In the genomic region with DNA sequence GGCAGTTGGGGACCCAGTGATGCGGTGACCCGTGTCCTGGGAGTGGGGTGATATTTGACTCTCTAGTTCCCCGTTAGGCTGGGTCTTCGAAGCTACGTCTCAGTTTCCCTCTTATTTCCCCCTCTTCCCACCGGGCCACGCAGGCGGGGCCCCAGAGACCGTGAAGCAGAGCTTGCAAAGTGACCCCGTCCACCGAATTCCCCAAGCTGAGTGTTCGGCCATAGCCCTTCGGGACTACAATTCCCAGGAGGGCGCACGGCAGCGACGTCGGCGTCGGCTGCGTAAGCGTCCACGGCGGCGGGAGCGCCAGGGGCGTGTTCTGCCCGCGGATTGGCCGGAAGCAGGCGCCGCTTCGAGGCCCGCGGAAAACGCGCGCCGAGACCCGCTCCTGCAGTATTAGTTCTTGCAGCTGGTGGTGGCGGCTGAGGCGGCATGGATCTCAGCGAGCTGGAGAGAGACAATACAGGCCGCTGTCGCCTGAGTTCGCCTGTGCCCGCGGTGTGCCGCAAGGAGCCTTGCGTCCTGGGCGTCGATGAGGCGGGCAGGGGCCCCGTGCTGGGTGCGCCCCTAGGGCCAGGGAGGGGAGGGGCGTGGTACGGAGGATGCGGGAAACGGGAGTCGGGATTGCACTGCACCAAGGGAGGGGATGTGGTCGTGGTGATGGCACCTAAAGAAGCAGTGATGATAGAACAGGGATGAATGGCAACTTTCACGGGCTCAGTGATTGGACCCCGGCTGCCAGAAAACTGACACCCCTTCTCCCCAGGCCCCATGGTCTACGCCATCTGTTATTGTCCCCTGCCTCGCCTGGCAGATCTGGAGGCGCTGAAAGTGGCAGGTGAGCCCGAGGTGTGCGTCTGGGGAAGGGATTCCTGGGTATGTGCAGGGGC, we compare ENCODE assay signal across 1 cellular context.
TF ChIP-seq lines count a peak whose summit lies in the region.

RNASEH2A (plus strand) TSS at position 343 of the 890 bp plus-strand sequence; CDS start at position 433, 90 bp downstream.

TF ChIP-seq in HEK293, 187 proteins besides CTCF, POLR2A, EP300 and RAD21 (continued from another document and continues in another):
- TF ChIP-seq ZBTB44 (tag by site-specific recombination; IDR thresholded peaks at IDR 0.05) (0 out of 2 replicates have a peak, but pooled peaks have one; percentile 33), ZFP3 (tag by site-specific recombination; IDR thresholded peaks at IDR 0.05; ENCODE audit: low read depth) (no peak), OSR2 (tag by site-specific recombination; IDR thresholded peaks at IDR 0.05) (no peak; the same call in 1 of the 2 replicates), ZSCAN16 (tag by site-specific recombination; IDR thresholded peaks at IDR 0.05) (0 out of 2 replicates have a peak, but pooled peaks have one; percentile 12), BCL11A (tag by site-specific recombination; IDR thresholded peaks at IDR 0.05; ENCODE audit: low read depth) (peak; percentile 76; the same call in 1 of the 2 replicates), ZNF555 (tag by site-specific recombination; conservative IDR thresholded peaks at IDR 0.05) (no peak), ZNF501 (tag by site-specific recombination; IDR thresholded peaks at IDR 0.05) (peak; percentile 98), ZNF791 (tag by site-specific recombination; IDR thresholded peaks at IDR 0.05) (no peak), WT1 (tag by site-specific recombination; IDR thresholded peaks at IDR 0.05) (peak; percentile 30; the same call in 1 of the 2 replicates), ZNF23 (tag by site-specific recombination; IDR thresholded peaks at IDR 0.05; ENCODE audit: borderline replicate concordance) (no peak), ZNF18 (tag by site-specific recombination; IDR thresholded peaks at IDR 0.05) (peak; percentile 48; the same call in 1 of the 2 replicates), IKZF3 (tag by site-specific recombination; IDR thresholded peaks at IDR 0.05) (0 out of 2 replicates have a peak, but pooled peaks have one; percentile 2), KLF16 (tag by site-specific recombination; IDR thresholded peaks at IDR 0.05) (peak; percentile 93), KLF8 (tag by site-specific recombination; IDR thresholded peaks at IDR 0.05) (peak; percentile 91), YY2 (tag by site-specific recombination; IDR thresholded peaks at IDR 0.05) (peak; percentile 80), ZNF311 (tag by site-specific recombination; IDR thresholded peaks at IDR 0.05; ENCODE audit: borderline replicate concordance) (no peak), GLIS2 (tag by site-specific recombination; IDR thresholded peaks at IDR 0.05) (no peak), ZBTB20 (tag by site-specific recombination; IDR thresholded peaks at IDR 0.05) (peak; percentile 99), SCRT2 (tag by site-specific recombination; IDR thresholded peaks at IDR 0.05) (no peak), ZNF776 (tag by site-specific recombination; IDR thresholded peaks at IDR 0.05; ENCODE audit: borderline replicate concordance) (no peak), ZEB2 (tag by site-specific recombination; IDR thresholded peaks at IDR 0.05) (peak; percentile 82), ZNF747 (tag by site-specific recombination; IDR thresholded peaks at IDR 0.05) (no peak), ZNF76 (tag by site-specific recombination; IDR thresholded peaks at IDR 0.05; ENCODE audit: borderline replicate concordance, low read depth) (peak; percentile 92; the same call in 1 of the 2 replicates), ZNF112 (tag by site-specific recombination; IDR thresholded peaks at IDR 0.05) (no peak), RBAK (tag by site-specific recombination; IDR thresholded peaks at IDR 0.05) (no peak), ZNF623 (tag by site-specific recombination; IDR thresholded peaks at IDR 0.05) (no peak), ZNF26 (tag by site-specific recombination; IDR thresholded peaks at IDR 0.05) (no peak), REPIN1 (tag by site-specific recombination; IDR thresholded peaks at IDR 0.05; ENCODE audit: low read depth) (peak; percentile 85; the same call in 1 of the 2 replicates), OVOL3 (tag by site-specific recombination; IDR thresholded peaks at IDR 0.05) (no peak)
- TF ChIP-seq, protein P1, sequence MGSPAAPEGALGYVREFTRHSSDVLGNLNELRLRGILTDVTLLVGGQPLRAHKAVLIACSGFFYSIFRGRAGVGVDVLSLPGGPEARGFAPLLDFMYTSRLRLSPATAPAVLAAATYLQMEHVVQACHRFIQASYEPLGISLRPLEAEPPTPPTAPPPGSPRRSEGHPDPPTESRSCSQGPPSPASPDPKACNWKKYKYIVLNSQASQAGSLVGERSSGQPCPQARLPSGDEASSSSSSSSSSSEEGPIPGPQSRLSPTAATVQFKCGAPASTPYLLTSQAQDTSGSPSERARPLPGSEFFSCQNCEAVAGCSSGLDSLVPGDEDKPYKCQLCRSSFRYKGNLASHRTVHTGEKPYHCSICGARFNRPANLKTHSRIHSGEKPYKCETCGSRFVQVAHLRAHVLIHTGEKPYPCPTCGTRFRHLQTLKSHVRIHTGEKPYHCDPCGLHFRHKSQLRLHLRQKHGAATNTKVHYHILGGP (tag by site-specific recombination; IDR thresholded peaks at IDR 0.05) = no peak
- TF ChIP-seq, protein P2, sequence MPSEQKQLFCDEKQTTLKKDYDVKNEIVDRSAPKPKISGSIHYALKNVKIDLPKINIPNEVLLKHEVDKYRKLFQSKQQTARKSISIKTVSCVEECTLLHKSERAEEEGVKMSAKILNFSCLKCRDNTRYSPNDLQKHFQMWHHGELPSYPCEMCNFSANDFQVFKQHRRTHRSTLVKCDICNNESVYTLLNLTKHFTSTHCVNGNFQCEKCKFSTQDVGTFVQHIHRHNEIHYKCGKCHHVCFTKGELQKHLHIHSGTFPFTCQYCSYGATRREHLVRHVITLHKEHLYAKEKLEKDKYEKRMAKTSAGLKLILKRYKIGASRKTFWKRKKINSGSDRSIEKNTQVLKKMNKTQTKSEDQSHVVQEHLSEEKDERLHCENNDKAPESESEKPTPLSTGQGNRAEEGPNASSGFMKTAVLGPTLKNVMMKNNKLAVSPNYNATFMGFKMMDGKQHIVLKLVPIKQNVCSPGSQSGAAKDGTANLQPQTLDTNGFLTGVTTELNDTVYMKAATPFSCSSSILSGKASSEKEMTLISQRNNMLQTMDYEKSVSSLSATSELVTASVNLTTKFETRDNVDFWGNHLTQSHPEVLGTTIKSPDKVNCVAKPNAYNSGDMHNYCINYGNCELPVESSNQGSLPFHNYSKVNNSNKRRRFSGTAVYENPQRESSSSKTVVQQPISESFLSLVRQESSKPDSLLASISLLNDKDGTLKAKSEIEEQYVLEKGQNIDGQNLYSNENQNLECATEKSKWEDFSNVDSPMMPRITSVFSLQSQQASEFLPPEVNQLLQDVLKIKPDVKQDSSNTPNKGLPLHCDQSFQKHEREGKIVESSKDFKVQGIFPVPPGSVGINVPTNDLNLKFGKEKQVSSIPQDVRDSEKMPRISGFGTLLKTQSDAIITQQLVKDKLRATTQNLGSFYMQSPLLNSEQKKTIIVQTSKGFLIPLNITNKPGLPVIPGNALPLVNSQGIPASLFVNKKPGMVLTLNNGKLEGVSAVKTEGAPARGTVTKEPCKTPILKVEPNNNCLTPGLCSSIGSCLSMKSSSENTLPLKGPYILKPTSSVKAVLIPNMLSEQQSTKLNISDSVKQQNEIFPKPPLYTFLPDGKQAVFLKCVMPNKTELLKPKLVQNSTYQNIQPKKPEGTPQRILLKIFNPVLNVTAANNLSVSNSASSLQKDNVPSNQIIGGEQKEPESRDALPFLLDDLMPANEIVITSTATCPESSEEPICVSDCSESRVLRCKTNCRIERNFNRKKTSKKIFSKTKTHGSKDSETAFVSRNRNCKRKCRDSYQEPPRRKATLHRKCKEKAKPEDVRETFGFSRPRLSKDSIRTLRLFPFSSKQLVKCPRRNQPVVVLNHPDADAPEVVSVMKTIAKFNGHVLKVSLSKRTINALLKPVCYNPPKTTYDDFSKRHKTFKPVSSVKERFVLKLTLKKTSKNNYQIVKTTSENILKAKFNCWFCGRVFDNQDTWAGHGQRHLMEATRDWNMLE (tag by site-specific recombination; conservative IDR thresholded peaks at IDR 0.05; ENCODE audit: low read depth) = peak; percentile 43
- TF ChIP-seq, protein P3, sequence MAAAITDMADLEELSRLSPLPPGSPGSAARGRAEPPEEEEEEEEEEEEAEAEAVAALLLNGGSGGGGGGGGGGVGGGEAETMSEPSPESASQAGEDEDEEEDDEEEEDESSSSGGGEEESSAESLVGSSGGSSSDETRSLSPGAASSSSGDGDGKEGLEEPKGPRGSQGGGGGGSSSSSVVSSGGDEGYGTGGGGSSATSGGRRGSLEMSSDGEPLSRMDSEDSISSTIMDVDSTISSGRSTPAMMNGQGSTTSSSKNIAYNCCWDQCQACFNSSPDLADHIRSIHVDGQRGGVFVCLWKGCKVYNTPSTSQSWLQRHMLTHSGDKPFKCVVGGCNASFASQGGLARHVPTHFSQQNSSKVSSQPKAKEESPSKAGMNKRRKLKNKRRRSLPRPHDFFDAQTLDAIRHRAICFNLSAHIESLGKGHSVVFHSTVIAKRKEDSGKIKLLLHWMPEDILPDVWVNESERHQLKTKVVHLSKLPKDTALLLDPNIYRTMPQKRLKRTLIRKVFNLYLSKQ (tag by site-specific recombination; IDR thresholded peaks at IDR 0.05; ENCODE audit: borderline replicate concordance) = peak; percentile 6; the same call in 1 of the 2 replicates
- TF ChIP-seq, protein P4, sequence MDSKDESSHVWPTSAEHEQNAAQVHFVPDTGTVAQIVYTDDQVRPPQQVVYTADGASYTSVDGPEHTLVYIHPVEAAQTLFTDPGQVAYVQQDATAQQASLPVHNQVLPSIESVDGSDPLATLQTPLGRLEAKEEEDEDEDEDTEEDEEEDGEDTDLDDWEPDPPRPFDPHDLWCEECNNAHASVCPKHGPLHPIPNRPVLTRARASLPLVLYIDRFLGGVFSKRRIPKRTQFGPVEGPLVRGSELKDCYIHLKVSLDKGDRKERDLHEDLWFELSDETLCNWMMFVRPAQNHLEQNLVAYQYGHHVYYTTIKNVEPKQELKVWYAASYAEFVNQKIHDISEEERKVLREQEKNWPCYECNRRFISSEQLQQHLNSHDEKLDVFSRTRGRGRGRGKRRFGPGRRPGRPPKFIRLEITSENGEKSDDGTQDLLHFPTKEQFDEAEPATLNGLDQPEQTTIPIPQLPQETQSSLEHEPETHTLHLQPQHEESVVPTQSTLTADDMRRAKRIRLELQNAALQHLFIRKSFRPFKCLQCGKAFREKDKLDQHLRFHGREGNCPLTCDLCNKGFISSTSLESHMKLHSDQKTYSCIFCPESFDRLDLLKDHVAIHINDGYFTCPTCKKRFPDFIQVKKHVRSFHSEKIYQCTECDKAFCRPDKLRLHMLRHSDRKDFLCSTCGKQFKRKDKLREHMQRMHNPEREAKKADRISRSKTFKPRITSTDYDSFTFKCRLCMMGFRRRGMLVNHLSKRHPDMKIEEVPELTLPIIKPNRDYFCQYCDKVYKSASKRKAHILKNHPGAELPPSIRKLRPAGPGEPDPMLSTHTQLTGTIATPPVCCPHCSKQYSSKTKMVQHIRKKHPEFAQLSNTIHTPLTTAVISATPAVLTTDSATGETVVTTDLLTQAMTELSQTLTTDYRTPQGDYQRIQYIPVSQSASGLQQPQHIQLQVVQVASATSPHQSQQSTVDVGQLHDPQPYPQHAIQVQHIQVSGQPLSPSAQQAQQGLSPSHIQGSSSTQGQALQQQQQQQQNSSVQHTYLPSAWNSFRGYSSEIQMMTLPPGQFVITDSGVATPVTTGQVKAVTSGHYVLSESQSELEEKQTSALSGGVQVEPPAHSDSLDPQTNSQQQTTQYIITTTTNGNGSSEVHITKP (tag by site-specific recombination; IDR thresholded peaks at IDR 0.05) = peak; percentile 99
